Comparison of ENCODE assay signal across 1 cellular context in genomic region chr17:43528319-43528987, GRCh38.
TF ChIP-seq lines count a peak whose summit lies in the region.

No MANE protein-coding gene starts in this region.

TF ChIP-seq in HepG2, 621 proteins besides CTCF, POLR2A, EP300 and RAD21 (continued from another document and continues in another):
- no peak for TF ChIP-seq BRF2 (CRISPR knock-in tag; IDR thresholded peaks at IDR 0.05)
- peak; percentile 61; the same call in 1 of the 2 replicates for TF ChIP-seq ZNF503 (CRISPR knock-in tag; IDR thresholded peaks at IDR 0.05)
- TF ChIP-seq TBX2 (CRISPR knock-in tag; IDR thresholded peaks at IDR 0.05; ENCODE audit: borderline replicate concordance): peak; percentile 77
- TF ChIP-seq ZNF510 (CRISPR knock-in tag; IDR thresholded peaks at IDR 0.05; ENCODE audit: low read depth): no peak
- TF ChIP-seq HMGXB4 (CRISPR knock-in tag; IDR thresholded peaks at IDR 0.05; ENCODE audit: borderline replicate concordance in 1 of 2, low read depth in 1 of 2): peak in 1 of 2 experiments; percentile 36; a peak in 2 of 4 replicates
- no peak for TF ChIP-seq STAT5B (CRISPR knock-in tag; IDR thresholded peaks at IDR 0.05)
- TF ChIP-seq MIER3 (CRISPR knock-in tag; IDR thresholded peaks at IDR 0.05; ENCODE audit: borderline replicate concordance): no peak
- TF ChIP-seq GATAD2A (CRISPR knock-in tag; IDR thresholded peaks at IDR 0.05): peak; percentile 73; the same call in 1 of the 2 replicates
- TF ChIP-seq ZSCAN21 (CRISPR knock-in tag; IDR thresholded peaks at IDR 0.05; ENCODE audit: borderline replicate concordance): no peak; the same call in 1 of the 2 replicates
- no peak for TF ChIP-seq E2F5 (CRISPR knock-in tag; conservative IDR thresholded peaks at IDR 0.05)
- TF ChIP-seq ZBED4 (CRISPR knock-in tag; IDR thresholded peaks at IDR 0.05; ENCODE audit: borderline replicate concordance): peak; percentile 41; the same call in 1 of the 2 replicates
- TF ChIP-seq, protein P1, sequence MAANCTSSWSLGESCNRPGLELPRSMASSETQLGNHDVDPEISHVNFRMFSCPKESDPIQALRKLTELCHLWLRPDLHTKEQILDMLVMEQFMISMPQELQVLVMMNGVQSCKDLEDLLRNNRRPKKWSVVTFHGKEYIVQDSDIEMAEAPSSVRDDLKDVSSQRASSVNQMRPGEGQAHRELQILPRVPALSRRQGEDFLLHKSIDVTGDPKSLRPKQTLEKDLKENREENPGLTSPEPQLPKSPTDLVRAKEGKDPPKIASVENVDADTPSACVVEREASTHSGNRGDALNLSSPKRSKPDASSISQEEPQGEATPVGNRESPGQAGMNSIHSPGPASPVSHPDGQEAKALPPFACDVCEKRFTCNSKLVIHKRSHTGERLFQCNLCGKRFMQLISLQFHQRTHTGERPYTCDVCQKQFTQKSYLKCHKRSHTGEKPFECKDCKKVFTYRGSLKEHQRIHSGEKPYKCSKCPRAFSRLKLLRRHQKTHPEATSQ (CRISPR knock-in tag; IDR thresholded peaks at IDR 0.05; ENCODE audit: borderline replicate concordance): no peak
- no peak for TF ChIP-seq ELF4 (CRISPR knock-in tag; IDR thresholded peaks at IDR 0.05; ENCODE audit: borderline replicate concordance)
- no peak for TF ChIP-seq ZNF20 (CRISPR knock-in tag; IDR thresholded peaks at IDR 0.05)
- TF ChIP-seq PCBP1 (IDR thresholded peaks at IDR 0.05; ENCODE audit: borderline replicate concordance, low read depth, low read length): no peak
- TF ChIP-seq ZFP36 (IDR thresholded peaks at IDR 0.05; ENCODE audit: borderline replicate concordance, low read depth, low read length, partially characterized antibody): no peak
- TF ChIP-seq, protein P2, sequence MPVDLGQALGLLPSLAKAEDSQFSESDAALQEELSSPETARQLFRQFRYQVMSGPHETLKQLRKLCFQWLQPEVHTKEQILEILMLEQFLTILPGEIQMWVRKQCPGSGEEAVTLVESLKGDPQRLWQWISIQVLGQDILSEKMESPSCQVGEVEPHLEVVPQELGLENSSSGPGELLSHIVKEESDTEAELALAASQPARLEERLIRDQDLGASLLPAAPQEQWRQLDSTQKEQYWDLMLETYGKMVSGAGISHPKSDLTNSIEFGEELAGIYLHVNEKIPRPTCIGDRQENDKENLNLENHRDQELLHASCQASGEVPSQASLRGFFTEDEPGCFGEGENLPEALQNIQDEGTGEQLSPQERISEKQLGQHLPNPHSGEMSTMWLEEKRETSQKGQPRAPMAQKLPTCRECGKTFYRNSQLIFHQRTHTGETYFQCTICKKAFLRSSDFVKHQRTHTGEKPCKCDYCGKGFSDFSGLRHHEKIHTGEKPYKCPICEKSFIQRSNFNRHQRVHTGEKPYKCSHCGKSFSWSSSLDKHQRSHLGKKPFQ (CRISPR knock-in tag; IDR thresholded peaks at IDR 0.05; ENCODE audit: insufficient replicate concordance): no peak
- no peak; the same call in 1 of the 2 replicates for TF ChIP-seq SP4 (CRISPR knock-in tag; IDR thresholded peaks at IDR 0.05)
- no peak; the same call in 1 of the 2 replicates for TF ChIP-seq ZNF558 (CRISPR knock-in tag; IDR thresholded peaks at IDR 0.05; ENCODE audit: borderline replicate concordance)
- TF ChIP-seq PHF8 (CRISPR knock-in tag; IDR thresholded peaks at IDR 0.05): no peak
- no peak for TF ChIP-seq ATF7 (IDR thresholded peaks at IDR 0.05)
- no peak for TF ChIP-seq ATF7 (CRISPR knock-in tag; IDR thresholded peaks at IDR 0.05)
- TF ChIP-seq ZSCAN12 (CRISPR knock-in tag; IDR thresholded peaks at IDR 0.05): no peak
- TF ChIP-seq CENPX (CRISPR knock-in tag; IDR thresholded peaks at IDR 0.05): no peak
- no peak for TF ChIP-seq EED (CRISPR knock-in tag; IDR thresholded peaks at IDR 0.05)
- TF ChIP-seq, protein P3, sequence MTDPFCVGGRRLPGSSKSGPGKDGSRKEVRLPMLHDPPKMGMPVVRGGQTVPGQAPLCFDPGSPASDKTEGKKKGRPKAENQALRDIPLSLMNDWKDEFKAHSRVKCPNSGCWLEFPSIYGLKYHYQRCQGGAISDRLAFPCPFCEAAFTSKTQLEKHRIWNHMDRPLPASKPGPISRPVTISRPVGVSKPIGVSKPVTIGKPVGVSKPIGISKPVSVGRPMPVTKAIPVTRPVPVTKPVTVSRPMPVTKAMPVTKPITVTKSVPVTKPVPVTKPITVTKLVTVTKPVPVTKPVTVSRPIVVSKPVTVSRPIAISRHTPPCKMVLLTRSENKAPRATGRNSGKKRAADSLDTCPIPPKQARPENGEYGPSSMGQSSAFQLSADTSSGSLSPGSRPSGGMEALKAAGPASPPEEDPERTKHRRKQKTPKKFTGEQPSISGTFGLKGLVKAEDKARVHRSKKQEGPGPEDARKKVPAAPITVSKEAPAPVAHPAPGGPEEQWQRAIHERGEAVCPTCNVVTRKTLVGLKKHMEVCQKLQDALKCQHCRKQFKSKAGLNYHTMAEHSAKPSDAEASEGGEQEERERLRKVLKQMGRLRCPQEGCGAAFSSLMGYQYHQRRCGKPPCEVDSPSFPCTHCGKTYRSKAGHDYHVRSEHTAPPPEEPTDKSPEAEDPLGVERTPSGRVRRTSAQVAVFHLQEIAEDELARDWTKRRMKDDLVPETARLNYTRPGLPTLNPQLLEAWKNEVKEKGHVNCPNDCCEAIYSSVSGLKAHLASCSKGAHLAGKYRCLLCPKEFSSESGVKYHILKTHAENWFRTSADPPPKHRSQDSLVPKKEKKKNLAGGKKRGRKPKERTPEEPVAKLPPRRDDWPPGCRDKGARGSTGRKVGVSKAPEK (CRISPR knock-in tag; IDR thresholded peaks at IDR 0.05; ENCODE audit: borderline replicate concordance): no peak
- peak; percentile 46; the same call in 1 of the 2 replicates for TF ChIP-seq YEATS2 (CRISPR knock-in tag; IDR thresholded peaks at IDR 0.05; ENCODE audit: borderline replicate concordance)
- TF ChIP-seq FOXA1 (IDR thresholded peaks at IDR 0.05): no peak
- no peak; the same call in 1 of the 2 replicates for TF ChIP-seq FOXA1 (CRISPR knock-in tag; IDR thresholded peaks at IDR 0.05)
- no peak for TF ChIP-seq ZNF552 (CRISPR knock-in tag; IDR thresholded peaks at IDR 0.05; ENCODE audit: borderline replicate concordance)
- no peak for TF ChIP-seq ZNF234 (CRISPR knock-in tag; conservative IDR thresholded peaks at IDR 0.05)
- TF ChIP-seq ZFP36L2 (CRISPR knock-in tag; IDR thresholded peaks at IDR 0.05): no peak
- TF ChIP-seq ZNF619 (CRISPR knock-in tag; IDR thresholded peaks at IDR 0.05): no peak
- TF ChIP-seq ZKSCAN8 (CRISPR knock-in tag; IDR thresholded peaks at IDR 0.05; ENCODE audit: borderline replicate concordance): peak; percentile 50; the same call in 1 of the 2 replicates
- TF ChIP-seq ZNF607 (CRISPR knock-in tag; IDR thresholded peaks at IDR 0.05; ENCODE audit: borderline replicate concordance): no peak
- TF ChIP-seq ZNF431 (CRISPR knock-in tag; IDR thresholded peaks at IDR 0.05; ENCODE audit: borderline replicate concordance, low read depth): no peak; the same call in 1 of the 2 replicates
- TF ChIP-seq FOSL1 (CRISPR knock-in tag; IDR thresholded peaks at IDR 0.05; ENCODE audit: borderline replicate concordance): no peak
- peak; percentile 65 for TF ChIP-seq FOXA3 (CRISPR knock-in tag; IDR thresholded peaks at IDR 0.05)
- TF ChIP-seq, protein P4, sequence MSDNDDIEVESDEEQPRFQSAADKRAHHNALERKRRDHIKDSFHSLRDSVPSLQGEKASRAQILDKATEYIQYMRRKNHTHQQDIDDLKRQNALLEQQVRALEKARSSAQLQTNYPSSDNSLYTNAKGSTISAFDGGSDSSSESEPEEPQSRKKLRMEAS (IDR thresholded peaks at IDR 0.05): 0 out of 2 replicates have a peak, but pooled peaks have one; percentile 48
- TF ChIP-seq, protein P5, sequence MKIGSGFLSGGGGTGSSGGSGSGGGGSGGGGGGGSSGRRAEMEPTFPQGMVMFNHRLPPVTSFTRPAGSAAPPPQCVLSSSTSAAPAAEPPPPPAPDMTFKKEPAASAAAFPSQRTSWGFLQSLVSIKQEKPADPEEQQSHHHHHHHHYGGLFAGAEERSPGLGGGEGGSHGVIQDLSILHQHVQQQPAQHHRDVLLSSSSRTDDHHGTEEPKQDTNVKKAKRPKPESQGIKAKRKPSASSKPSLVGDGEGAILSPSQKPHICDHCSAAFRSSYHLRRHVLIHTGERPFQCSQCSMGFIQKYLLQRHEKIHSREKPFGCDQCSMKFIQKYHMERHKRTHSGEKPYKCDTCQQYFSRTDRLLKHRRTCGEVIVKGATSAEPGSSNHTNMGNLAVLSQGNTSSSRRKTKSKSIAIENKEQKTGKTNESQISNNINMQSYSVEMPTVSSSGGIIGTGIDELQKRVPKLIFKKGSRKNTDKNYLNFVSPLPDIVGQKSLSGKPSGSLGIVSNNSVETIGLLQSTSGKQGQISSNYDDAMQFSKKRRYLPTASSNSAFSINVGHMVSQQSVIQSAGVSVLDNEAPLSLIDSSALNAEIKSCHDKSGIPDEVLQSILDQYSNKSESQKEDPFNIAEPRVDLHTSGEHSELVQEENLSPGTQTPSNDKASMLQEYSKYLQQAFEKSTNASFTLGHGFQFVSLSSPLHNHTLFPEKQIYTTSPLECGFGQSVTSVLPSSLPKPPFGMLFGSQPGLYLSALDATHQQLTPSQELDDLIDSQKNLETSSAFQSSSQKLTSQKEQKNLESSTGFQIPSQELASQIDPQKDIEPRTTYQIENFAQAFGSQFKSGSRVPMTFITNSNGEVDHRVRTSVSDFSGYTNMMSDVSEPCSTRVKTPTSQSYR (CRISPR knock-in tag; IDR thresholded peaks at IDR 0.05; ENCODE audit: borderline replicate concordance): no peak; the same call in 1 of the 2 replicates
